ENCODE assay signal across 5 cellular contexts in the genomic region with DNA sequence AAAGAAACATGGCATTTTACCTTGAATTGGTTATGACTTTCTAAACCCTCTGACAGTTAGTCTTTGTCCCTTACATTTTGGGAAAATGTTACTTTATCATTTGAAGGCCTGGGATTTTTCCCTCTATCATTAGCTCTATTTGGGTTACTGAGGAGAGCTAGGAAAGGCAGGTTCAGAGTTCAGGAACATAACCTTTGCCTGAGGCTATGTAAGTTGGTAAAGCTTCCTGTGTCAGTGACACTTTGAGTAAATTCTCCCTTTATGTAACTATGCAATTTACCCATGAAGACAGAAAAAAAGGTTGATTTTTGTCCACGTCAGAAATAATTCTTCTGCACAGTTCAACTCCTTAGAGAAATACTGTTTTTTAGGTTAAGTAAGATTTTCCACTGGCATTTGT.
"Had no signal": no experiment of that assay in that cellular context is flagged by ENCODE, and none has a peak within 500 bp of the region (broad histone marks: within the 10 kb centered on the region; RNA-seq: fewer than 3 reads in every experiment).

No MANE protein-coding gene starts in this region.

- H3K36me3 Mint-ChIP-seq: IgD-negative memory B cell had no signal

- FAIRE-seq: HTR-8/SVneo had no signal

- H3K4me3 ChIP-seq: GM23248 had no signal

- H3K4me1 Mint-ChIP-seq: IgD-negative memory B cell had no signal

- H3K27ac ChIP-seq: GM23248 had no signal

- H3K27ac Mint-ChIP-seq: H9, IgD-negative memory B cell had no signal

- H3K4me3 Mint-ChIP-seq: H9, IgD-negative memory B cell had no signal

- DNase-seq: GM23248, GOT3, H9 had no signal
